1 cellular context compared by ENCODE assay signal in the genomic region with DNA sequence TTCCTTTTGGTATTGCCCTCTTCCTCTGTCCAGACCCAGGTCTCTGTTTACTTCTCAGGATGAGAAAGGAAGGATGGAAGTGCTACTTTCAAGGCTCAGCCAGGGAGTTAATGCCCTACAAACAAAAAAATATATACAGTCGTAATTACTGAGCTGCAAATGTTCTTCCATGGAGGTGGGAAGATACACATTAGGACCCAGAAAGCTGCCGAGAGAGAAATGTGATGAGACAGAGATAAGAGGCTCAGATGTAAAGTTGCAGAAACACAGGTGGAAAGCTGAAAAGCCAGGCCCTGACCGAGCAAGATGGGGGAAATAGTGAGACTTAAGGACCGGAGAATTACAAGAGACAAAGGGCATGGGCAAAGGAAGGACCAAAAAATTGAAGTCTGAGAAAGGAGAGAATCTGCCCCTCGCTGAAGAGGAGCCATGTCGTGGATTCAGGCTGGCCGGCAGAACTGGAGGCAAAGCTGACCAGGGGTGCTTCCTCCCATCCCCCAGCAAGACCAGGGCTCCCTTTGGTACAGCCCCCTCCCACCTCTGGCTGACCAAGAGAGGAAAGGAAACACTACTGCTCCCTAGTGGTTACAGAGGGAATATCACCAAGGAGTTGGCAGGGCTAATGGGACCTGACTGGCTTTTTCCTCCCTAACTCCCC.
TF ChIP-seq lines count a peak whose summit lies in the region.

No MANE protein-coding gene starts in this region.

TF ChIP-seq in GM12878, 131 proteins besides CTCF, POLR2A, EP300 and RAD21:
- TF ChIP-seq SMC3 (IDR thresholded peaks at IDR 0.05; ENCODE audit: borderline replicate concordance, low read length) (peak; percentile 39; the same call in 1 of the 2 replicates), YY1 (IDR thresholded peaks at IDR 0.05; ENCODE audit: low read depth, low read length) (0 out of 2 replicates have a peak, but pooled peaks have one; percentile 16), TAF1 (IDR thresholded peaks at IDR 0.05; ENCODE audit: borderline replicate concordance, low read depth, low read length) (no peak)
